Comparison of ENCODE assay signal across 10 cellular contexts in the genomic region with DNA sequence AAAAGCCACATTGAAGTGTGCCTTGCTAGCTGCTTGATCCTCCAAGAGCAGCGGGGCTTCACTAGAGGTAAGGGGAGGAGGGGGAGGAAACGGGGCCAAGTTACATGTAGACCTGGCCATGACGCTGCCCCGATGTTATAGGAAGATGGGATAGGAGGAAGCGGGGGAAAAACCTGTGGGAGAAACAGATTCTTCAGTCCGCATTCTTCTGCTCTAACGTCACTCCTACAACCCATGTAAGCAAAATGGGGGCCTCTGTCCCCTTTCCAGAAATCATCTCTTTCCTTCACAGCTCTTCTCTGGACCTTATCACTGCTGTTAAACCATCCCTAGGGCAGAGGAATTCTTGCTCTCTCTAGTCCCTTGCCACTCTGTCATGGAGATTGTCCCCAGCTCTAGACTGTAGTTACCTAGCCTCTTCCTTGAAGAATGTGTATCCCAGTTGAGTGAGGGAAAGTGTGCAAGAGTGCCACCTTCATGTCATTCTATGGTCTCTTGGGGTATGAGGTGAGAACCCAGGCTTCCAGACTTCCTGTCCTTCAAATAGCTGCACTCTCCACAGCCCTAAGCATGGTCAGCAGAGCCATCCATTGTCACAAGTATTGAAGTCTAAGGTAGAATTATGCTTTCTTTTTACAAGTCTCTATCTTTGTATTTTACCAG. TPM values are rescaled to one million over a fixed set of nuclear protein-coding genes. Genes with fewer than 3 reads are reported as not detected.
DNase-seq lines count a peak whose midpoint lies in the region; ATAC-seq and TF ChIP-seq lines count a peak whose summit lies in the region.
"Had no signal": no experiment of that assay in that cellular context is flagged by ENCODE, and none has a peak within 500 bp of the region (broad histone marks: within the 10 kb centered on the region; RNA-seq: fewer than 3 reads in every experiment).

No MANE protein-coding gene starts in this region.

- H3K9me3 ChIP-seq in CD4-positive, alpha-beta T cell (ENCODE audit: control insufficient read depth, low read length) = no peaks in the 10 kb centered on the region
- H3K9me3 ChIP-seq in Karpas-422 (ENCODE audit: low read length) (no peaks in the 10 kb centered on the region), colonic mucosa (no peaks in the 10 kb centered on the region)
- H3K9me3 ChIP-seq: mucosa of descending colon had no signal

- H3K9me2 ChIP-seq in Karpas-422 (replicated peaks; ENCODE audit: insufficient read depth, low read length) = no peaks in the 10 kb centered on the region

- H3K27me3 Mint-ChIP-seq in CD4-positive, alpha-beta T cell = no peaks in the 10 kb centered on the region
- no peaks in the 10 kb centered on the region for H3K27me3 Mint-ChIP-seq in nephron (ENCODE audit: low read depth)

- H3K4me1 Mint-ChIP-seq in CD4-positive, alpha-beta T cell (ENCODE audit: low read depth) = peaks cover 61% of the 10 kb centered on the region
- H3K4me1 Mint-ChIP-seq in nephron = peaks cover 88% of the 10 kb centered on the region

- peaks cover 41% of the 10 kb centered on the region for H3K4me1 ChIP-seq in Karpas-422 (ENCODE audit: low read length)
- no peaks in the 10 kb centered on the region for H3K4me1 ChIP-seq in colonic mucosa

- 79 to 83% methylated on average over 7 of the region's 7 CpGs for WGBS in lower leg skin, 2 donors

- H4K20me1 ChIP-seq in Karpas-422 (ENCODE audit: insufficient read depth, low read depth, low read length) = no peaks in the 10 kb centered on the region

- no peaks in the 10 kb centered on the region for H3K9me3 Mint-ChIP-seq in CD4-positive, alpha-beta T cell
- no peaks in the 10 kb centered on the region for H3K9me3 Mint-ChIP-seq in nephron

- TF ChIP-seq CTCF in CD4-positive, alpha-beta T cell (IDR thresholded peaks at IDR 0.05) = no peak
- TF ChIP-seq CTCF in colonic mucosa (IDR thresholded peaks at IDR 0.05) = no peak
- TF ChIP-seq CTCF in nephron (IDR thresholded peaks at IDR 0.05; ENCODE audit: unreplicated experiment in 3 of 3) = no peak
- TF ChIP-seq CTCF in lower leg skin (IDR thresholded peaks at IDR 0.05) = no peak

- peak overlapping the region; percentile 41 for H3K27ac Mint-ChIP-seq in CD4-positive, alpha-beta T cell
- peak overlapping the region; percentile 97 to 99 (median 99) for H3K27ac Mint-ChIP-seq in nephron

- peak overlapping the region; percentile 44 for H3K4me2 ChIP-seq in Karpas-422 (ENCODE audit: low read depth, low read length, poor library complexity, severe bottlenecking)

- peaks cover 50% of the 10 kb centered on the region for H3K36me3 Mint-ChIP-seq in CD4-positive, alpha-beta T cell (ENCODE audit: low read depth)
- peaks cover 50% of the 10 kb centered on the region for H3K36me3 Mint-ChIP-seq in nephron (ENCODE audit: low read depth)

- no peaks in the 10 kb centered on the region for H3K36me3 ChIP-seq in Karpas-422 (ENCODE audit: insufficient read depth, low read length)
- no peaks in the 10 kb centered on the region for H3K36me3 ChIP-seq in colonic mucosa

- no peaks in the 10 kb centered on the region for H3K27me3 ChIP-seq in CD4-positive, alpha-beta T cell (ENCODE audit: control insufficient read depth, insufficient read depth, low read length)
- H3K27me3 ChIP-seq in Karpas-422 (ENCODE audit: low read length) = no peaks in the 10 kb centered on the region
- no peaks in the 10 kb centered on the region for H3K27me3 ChIP-seq in colonic mucosa

- no peak for ATAC-seq in CD4-positive, alpha-beta T cell (ENCODE audit: poor library complexity)

- peak overlapping the region; percentile 98; the same call in 1 of the 2 replicates for H2AFZ ChIP-seq in Karpas-422 (ENCODE audit: low read length)

- H3K9ac ChIP-seq in Karpas-422 (ENCODE audit: low read length) (peak overlapping the region; percentile 27; the same call in 1 of the 2 replicates), colonic mucosa (ENCODE audit: low read depth in 2 of 2, low read length in 2 of 2) (peak overlapping the region in 1 of 2 donors; percentile 14)

- intact Hi-C loops in CD4-positive, alpha-beta T cell (cut with DNase I, micrococcal nuclease) = no loop called here
- intact Hi-C loops in colonic mucosa (cut with DNase I) = no loop called here
- intact Hi-C loops in lower leg skin (cut with DNase I; ENCODE audit: low total_unique reads) = no loop called here

- DNase-seq in CD4-positive, alpha-beta T cell = no peak
- DNase-seq in Karpas-422 (no peak), colonic mucosa (no peak), ecto neural progenitor cell (ENCODE audit: low spot score) (no peak), NCI-H2196 (lab: John Stamatoyannopoulos, UW; ENCODE audit: unreplicated experiment) (no peak), lower leg skin (ENCODE audit: low spot score in 2 of 2) (no peak), germinal center (ENCODE audit: low spot score) (no peak)
- DNase-seq: mucosa of descending colon, NCI-H1092 treated with DMSO at 0.1 percent for 48 hours had no signal

- TF ChIP-seq POLR2A in lower leg skin (IDR thresholded peaks at IDR 0.05) = no peak

- no peak overlapping the region for H3K27ac ChIP-seq in CD4-positive, alpha-beta T cell (ENCODE audit: low read depth, low read length)
- no peak overlapping the region for H3K27ac ChIP-seq in Karpas-422 (ENCODE audit: low read length)
- peak overlapping the region; percentile 84 for H3K27ac ChIP-seq in colonic mucosa

- H3K79me2 ChIP-seq in Karpas-422 (ENCODE audit: low read length) = no peaks in the 10 kb centered on the region

- CTCF ChIA-PET in CD4-positive, alpha-beta T cell (lab: Charles Lee) = interaction anchor here (0.8 to 8.4 kb wide), 4 partner anchors 58 to 105 kb away, joined by 3 to 49 read pairs (median 3); no protein-coding TSS in a partner anchor

- no peak overlapping the region for H3K4me3 Mint-ChIP-seq in CD4-positive, alpha-beta T cell
- H3K4me3 Mint-ChIP-seq in nephron = peak overlapping the region; percentile 2 to 64 (median 21)

- no peak overlapping the region for H3K4me3 ChIP-seq in Karpas-422 (ENCODE audit: low read length)
- no peak overlapping the region for H3K4me3 ChIP-seq in colonic mucosa
- no peak overlapping the region for H3K4me3 ChIP-seq in lower leg skin (ENCODE audit: low read depth, poor library complexity, severe bottlenecking)
- H3K4me3 ChIP-seq: mucosa of descending colon had no signal

- POLR2A ChIA-PET in CD4-positive, alpha-beta T cell (lab: Charles Lee) = interaction anchor here (0.9 to 3.7 kb wide), 6 partner anchors 10 to 93 kb away, joined by 3 to 53 read pairs (median 12); a partner anchor contains a TSS

RNA-seq across cellular contexts. Expression of a gene that starts 11.4 kb away (rescaled TPM):
- 100 to 1,000 TPM in 1 of 2 experiments, 10 to 100 TPM in 1; 97.6 to 110 TPM for total RNA-seq in CD4-positive, alpha-beta T cell
- total RNA-seq in Karpas-422 (2014; rRNA removed; shearing (Covaris generic); ENCODE audit: low replicate concordance) = 1.6 and 3.8 TPM in 2 replicates
- total RNA-seq in colonic mucosa (10 to 100 TPM in 1 of 2 donors, 1 to 10 TPM in 1; 5.4 to 30.8 TPM), lower leg skin (10 to 100 TPM in 3 of 4 donors, 1 to 10 TPM in 1; 8.7 to 15.4 (median 11.4) TPM)
